In genomic region chr2:168645696-168646095, GRCh38 we compare ENCODE assay signal across 9 cellular contexts.
"Had no signal": no experiment of that assay in that cellular context is flagged by ENCODE, and none has a peak within 500 bp of the region (broad histone marks: within the 10 kb centered on the region; RNA-seq: fewer than 3 reads in every experiment).

No MANE protein-coding gene starts in this region.

- H3K9me3 ChIP-seq: HAP-1 had no signal

- H3K4me3 ChIP-seq: GM23248, HAP-1 had no signal

- FAIRE-seq: HTR-8/SVneo had no signal

- H2AFZ ChIP-seq: GM23248 had no signal

- H3K4me2 ChIP-seq: KMS-11 had no signal

- H3K36me3 ChIP-seq: HAP-1 had no signal

- H3K9ac ChIP-seq: GM23248, KMS-11 had no signal

- DNase-seq: GM23248, GOT3, H7, IMR-90, KBM-7 had no signal

- H3K27ac ChIP-seq: GM23248, KMS-11 had no signal

- ATAC-seq: HCT116 had no signal
